10 cellular contexts compared by ENCODE assay signal in the genomic region with DNA sequence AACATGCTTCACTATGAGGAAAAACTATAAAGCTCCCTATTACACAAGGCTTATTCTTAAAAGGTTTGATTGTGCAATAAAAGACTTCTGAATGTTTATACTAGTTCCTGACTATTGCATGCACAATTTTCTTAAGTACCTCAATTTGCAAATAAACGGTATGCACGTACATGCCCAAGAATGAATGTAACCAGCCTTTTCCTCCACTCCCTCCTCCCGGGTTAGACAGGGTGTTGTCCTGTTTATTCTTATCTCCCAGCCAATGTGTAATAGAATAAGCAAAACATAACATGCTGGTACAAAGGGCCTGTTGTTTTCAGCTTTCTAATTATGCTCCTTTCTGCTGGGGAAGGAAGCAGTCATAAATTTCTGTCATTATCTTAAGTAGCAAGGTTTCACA.
DNase-seq lines count a peak whose midpoint lies in the region; ATAC-seq, FAIRE-seq and TF ChIP-seq lines count a peak whose summit lies in the region.
"Had no signal": no experiment of that assay in that cellular context is flagged by ENCODE, and none has a peak within 500 bp of the region (broad histone marks: within the 10 kb centered on the region; RNA-seq: fewer than 3 reads in every experiment).

No MANE protein-coding gene starts in this region.

- no peaks in the 10 kb centered on the region for H4K20me1 ChIP-seq in astrocyte (ENCODE audit: insufficient read depth, low read length)

- no peaks in the 10 kb centered on the region for H3K36me3 ChIP-seq in astrocyte (ENCODE audit: insufficient read depth, low read length)
- peaks cover 0 to 5% of the 10 kb centered on the region in 2 donors for H3K36me3 ChIP-seq in vagina

- intact Hi-C loops in vagina (cut with DNase I): no loop called here
- intact Hi-C loops in posterior vena cava (cut with DNase I): loop anchor here in 1 of 2 donors (2.0 to 10.0 kb wide), 2 partner anchors 99 to 199 kb away; no protein-coding TSS in a partner anchor

- H3K79me2 ChIP-seq in astrocyte (ENCODE audit: insufficient read depth, low read length): peaks cover 5% of the 10 kb centered on the region

- no peak for TF ChIP-seq POLR2A in vagina (IDR thresholded peaks at IDR 0.05)

- ATAC-seq in effector memory CD8-positive, alpha-beta T cell (replicated peaks): no peak

- peaks cover 1% of the 10 kb centered on the region for H3K9me3 Mint-ChIP-seq in astrocyte (ENCODE audit: unreplicated experiment)
- H3K9me3 Mint-ChIP-seq in effector memory CD8-positive, alpha-beta T cell: no peaks in the 10 kb centered on the region
- H3K9me3 Mint-ChIP-seq: central memory CD8-positive, alpha-beta T cell had no signal

- DNase-seq in NCI-H2227 (lab: John Stamatoyannopoulos, UW; ENCODE audit: unreplicated experiment): peak; percentile 11
- no peak for DNase-seq in NCI-H2227 treated with DMSO at 0.1 percent for 48 hours (lab: John Stamatoyannopoulos, UW)
- peak; percentile 98 for DNase-seq in astrocyte (ENCODE audit: low read depth)
- peak; percentile 71 for DNase-seq in left kidney (ENCODE audit: low read depth, low spot score)
- no peak for DNase-seq in vagina (ENCODE audit: extremely low spot score in 2 of 2)
- DNase-seq in effector memory CD8-positive, alpha-beta T cell: no peak
- no peak for DNase-seq in activated gamma-delta T cell (lab: John Stamatoyannopoulos, UW)
- DNase-seq in posterior vena cava (ENCODE audit: low spot score): no peak

- H3K27ac Mint-ChIP-seq in astrocyte (ENCODE audit: unreplicated experiment): peak overlapping the region; percentile 55
- H3K27ac Mint-ChIP-seq in effector memory CD8-positive, alpha-beta T cell: no peak overlapping the region

- peak overlapping the region; percentile 72 for H3K27ac ChIP-seq in astrocyte (ENCODE audit: low read depth, low read length)
- H3K27ac ChIP-seq in vagina: peak overlapping the region; percentile 62
- H3K27ac ChIP-seq: C4-2B had no signal

- H3K27me3 ChIP-seq in astrocyte (ENCODE audit: insufficient read depth, low read length) (no peaks in the 10 kb centered on the region), vagina (no peaks in the 10 kb centered on the region)

- no peak overlapping the region for H3K4me3 ChIP-seq in astrocyte (ENCODE audit: insufficient read depth, low read depth, low read length)
- H3K4me3 ChIP-seq in vagina: no peak overlapping the region

- peaks cover 42% of the 10 kb centered on the region for H3K4me1 ChIP-seq in astrocyte (ENCODE audit: insufficient read depth, low read length)
- peaks cover 70% of the 10 kb centered on the region for H3K4me1 ChIP-seq in vagina

- peak overlapping the region; percentile 37 for H3K4me3 Mint-ChIP-seq in astrocyte (ENCODE audit: unreplicated experiment)
- no peak overlapping the region for H3K4me3 Mint-ChIP-seq in effector memory CD8-positive, alpha-beta T cell
- H3K4me3 Mint-ChIP-seq: central memory CD8-positive, alpha-beta T cell had no signal

- H3K9ac ChIP-seq in astrocyte (ENCODE audit: low read length): peak overlapping the region; percentile 62

- TF ChIP-seq CTCF in astrocyte (IDR thresholded peaks at IDR 0.05; ENCODE audit: insufficient read depth, low read depth, low read length): no peak
- no peak for TF ChIP-seq CTCF in vagina (IDR thresholded peaks at IDR 0.05)

- H3K4me2 ChIP-seq in astrocyte (ENCODE audit: low read length): peak overlapping the region; percentile 19

- no peak overlapping the region for H2AFZ ChIP-seq in astrocyte (ENCODE audit: low read depth, low read length)

- no peaks in the 10 kb centered on the region for H3K27me3 Mint-ChIP-seq in astrocyte (ENCODE audit: low read depth, unreplicated experiment)
- H3K27me3 Mint-ChIP-seq in effector memory CD8-positive, alpha-beta T cell: no peaks in the 10 kb centered on the region
- H3K27me3 Mint-ChIP-seq: central memory CD8-positive, alpha-beta T cell had no signal

- H3K36me3 Mint-ChIP-seq in astrocyte (ENCODE audit: low read depth, unreplicated experiment): peaks cover 9% of the 10 kb centered on the region
- H3K36me3 Mint-ChIP-seq in effector memory CD8-positive, alpha-beta T cell (ENCODE audit: insufficient read depth): peaks cover 9% of the 10 kb centered on the region

- H3K9me3 ChIP-seq in astrocyte (ENCODE audit: insufficient read depth, low read depth, low read length): no peaks in the 10 kb centered on the region
- no peaks in the 10 kb centered on the region for H3K9me3 ChIP-seq in vagina

- FAIRE-seq in astrocyte (lab: Jason Lieb, UNC): peak; percentile 80

- peaks cover 81% of the 10 kb centered on the region for H3K4me1 Mint-ChIP-seq in astrocyte (ENCODE audit: low read depth, unreplicated experiment)
- peaks cover 5 to 9% of the 10 kb centered on the region in 2 donors for H3K4me1 Mint-ChIP-seq in effector memory CD8-positive, alpha-beta T cell (ENCODE audit: low read depth in 2 of 2)

Comparison
In these comparisons a context has a peak if more than half of its experiments do, and no peak if none do; other contexts are left out.
1. DNase-seq: peak in NCI-H2227 (single experiment), astrocyte (single experiment) and left kidney (single experiment); none in NCI-H2227 treated with DMSO at 0.1 percent for 48 hours (single experiment), vagina (0 of 2), effector memory CD8-positive, alpha-beta T cell (0 of 3), activated gamma-delta T cell (single experiment) and posterior vena cava (single experiment).